ENCODE assay signal across 1 cellular context in genomic region chr5:138539791-138540190, GRCh38.
TF ChIP-seq lines count a peak whose summit lies in the region.

No MANE protein-coding gene starts in this region.

TF ChIP-seq in A549, 52 proteins besides CTCF, POLR2A, EP300 and RAD21:
- TF ChIP-seq POLR2AphosphoS2 (conservative IDR thresholded peaks at IDR 0.05; ENCODE audit: low read length) (no peak), CBX2 (IDR thresholded peaks at IDR 0.05; ENCODE audit: borderline replicate concordance, low read depth) (no peak), ZFP36 (IDR thresholded peaks at IDR 0.05; ENCODE audit: borderline replicate concordance, partially characterized antibody) (no peak), MAZ (IDR thresholded peaks at IDR 0.05; ENCODE audit: borderline replicate concordance, low read depth, low read length) (no peak), HOXB5 (CRISPR knock-in tag; IDR thresholded peaks at IDR 0.05) (no peak), EHMT2 (IDR thresholded peaks at IDR 0.05; ENCODE audit: low read depth) (no peak), CBX8 (IDR thresholded peaks at IDR 0.05) (no peak)
